ENCODE assay signal across 7 cellular contexts in the genomic region with DNA sequence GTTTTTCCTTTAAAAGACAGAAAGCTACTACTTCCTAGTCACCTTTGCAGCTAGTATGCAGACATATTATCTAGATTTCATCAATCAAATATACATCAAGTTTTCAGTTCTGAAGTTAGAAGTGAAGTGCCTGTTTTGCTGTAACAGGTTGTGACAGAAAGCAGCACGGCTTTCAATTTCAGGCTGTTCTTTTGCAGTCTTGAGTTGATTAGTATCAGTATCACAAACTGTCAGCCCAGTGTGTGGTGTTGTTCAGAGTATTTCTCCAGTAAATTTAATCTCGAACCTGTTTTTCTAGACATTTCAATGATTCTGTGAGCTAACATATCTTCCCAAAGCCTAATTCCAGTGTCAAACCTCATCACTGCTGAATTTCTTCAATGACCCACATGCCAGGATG.
"Had no signal": no experiment of that assay in that cellular context is flagged by ENCODE, and none has a peak within 500 bp of the region (broad histone marks: within the 10 kb centered on the region; RNA-seq: fewer than 3 reads in every experiment).

No MANE protein-coding gene starts in this region.

- H3K9ac ChIP-seq: GM23248 had no signal

- H2AFZ ChIP-seq: GM23248 had no signal

- DNase-seq: GM23248, GOT3, H9, HCEC 1CT, KBM-7 had no signal

- ATAC-seq: HepG2 had no signal

- H3K4me3 ChIP-seq: GM23248 had no signal

- H3K27ac ChIP-seq: GM23248, HL-60 had no signal
